In genomic region chr2:224444011-224444410, GRCh38 we compare ENCODE assay signal across 1 cellular context.
TF ChIP-seq lines count a peak whose summit lies in the region.

No MANE protein-coding gene starts in this region.

TF ChIP-seq in GM23338, 12 proteins besides CTCF, POLR2A, EP300 and RAD21 (continued from another document):
- no peak for TF ChIP-seq ZNF462 (CRISPR knock-in tag; IDR thresholded peaks at IDR 0.05)
- no peak for TF ChIP-seq ETS1 (IDR thresholded peaks at IDR 0.05)
- no peak for TF ChIP-seq POLR2AphosphoS5 (IDR thresholded peaks at IDR 0.05; ENCODE audit: low read depth)
